In the genomic region with DNA sequence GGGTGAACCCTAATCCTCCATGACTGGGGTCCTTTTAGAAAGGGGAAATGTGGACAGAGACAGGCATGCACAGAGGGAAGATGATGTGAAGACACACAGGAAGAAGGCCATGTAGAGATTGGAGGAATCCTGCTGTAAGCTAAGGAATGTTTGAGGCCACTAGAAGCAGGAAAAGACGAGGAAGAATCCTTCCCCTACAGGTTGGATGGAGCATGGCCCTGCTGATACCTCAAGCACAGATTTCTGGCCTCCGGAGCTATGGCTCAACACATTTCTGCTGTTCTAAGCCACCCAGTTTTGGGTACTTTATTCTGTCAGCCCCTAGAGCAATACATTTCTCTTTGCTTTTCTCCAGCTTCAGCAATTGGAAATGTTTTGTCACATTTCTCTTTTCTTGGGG, we compare ENCODE assay signal across 17 cellular contexts.
DNase-seq lines count a peak whose midpoint lies in the region; ATAC-seq and TF ChIP-seq lines count a peak whose summit lies in the region.
"Had no signal": no experiment of that assay in that cellular context is flagged by ENCODE, and none has a peak within 500 bp of the region (broad histone marks: within the 10 kb centered on the region; RNA-seq: fewer than 3 reads in every experiment).

No MANE protein-coding gene starts in this region.

- H3K79me2 ChIP-seq in neural progenitor cell (ENCODE audit: low read depth), result no peaks in the 10 kb centered on the region

- H3K4me3 Mint-ChIP-seq in HFFc6 (no peak overlapping the region), endodermal cell (no peak overlapping the region), neural progenitor cell (no peak overlapping the region)
- H3K4me3 Mint-ChIP-seq in activated CD8-positive, alpha-beta memory T cell treated with anti-CD3 and anti-CD28 coated beads, Interleukin-2, amount 10 ng/mL, durations not matched to agents 7 days and 5 days, result no peak overlapping the region
- H3K4me3 Mint-ChIP-seq in activated T-cell treated with anti-CD3 and anti-CD28 coated beads, Interleukin-2, amount 50 U/mL, for 72 hours, result no peak overlapping the region

- H3K27me3 ChIP-seq in endodermal cell (ENCODE audit: control insufficient read depth, insufficient read depth, low read length, poor library complexity, severe bottlenecking) (peaks cover 16% of the 10 kb centered on the region), neural progenitor cell (no peaks in the 10 kb centered on the region)
- H3K27me3 ChIP-seq: SJSA1 had no signal

- H3K4me2 ChIP-seq in neural progenitor cell, result no peak overlapping the region

- CTCF ChIA-PET in activated CD8-positive, alpha-beta memory T cell treated with anti-CD3 and anti-CD28 coated beads, Interleukin-2, amount 10 ng/mL, durations not matched to agents 7 days and 5 days (lab: Charles Lee), result no interaction called here

- H3K9me3 Mint-ChIP-seq in HFFc6 (no peaks in the 10 kb centered on the region), endodermal cell (no peaks in the 10 kb centered on the region), neural progenitor cell (no peaks in the 10 kb centered on the region)
- no peaks in the 10 kb centered on the region for H3K9me3 Mint-ChIP-seq in activated CD8-positive, alpha-beta memory T cell treated with anti-CD3 and anti-CD28 coated beads, Interleukin-2, amount 10 ng/mL, durations not matched to agents 7 days and 5 days (ENCODE audit: low read depth)
- H3K9me3 Mint-ChIP-seq in activated T-cell treated with anti-CD3 and anti-CD28 coated beads, Interleukin-2, amount 50 U/mL, for 72 hours, result peaks cover 3 to 5% of the 10 kb centered on the region in 2 donors

- H3K27ac Mint-ChIP-seq in HFFc6, result no peak overlapping the region
- H3K27ac Mint-ChIP-seq in endodermal cell, result no peak overlapping the region
- H3K27ac Mint-ChIP-seq in neural progenitor cell, result peak overlapping the region; percentile 1
- H3K27ac Mint-ChIP-seq in activated CD8-positive, alpha-beta memory T cell treated with anti-CD3 and anti-CD28 coated beads, Interleukin-2, amount 10 ng/mL, durations not matched to agents 7 days and 5 days, result no peak overlapping the region
- H3K27ac Mint-ChIP-seq in activated T-cell treated with anti-CD3 and anti-CD28 coated beads, Interleukin-2, amount 50 U/mL, for 72 hours, result no peak overlapping the region

- H3K9me3 ChIP-seq in endodermal cell (ENCODE audit: control insufficient read depth, low read length) (no peaks in the 10 kb centered on the region), neural progenitor cell (ENCODE audit: low read depth) (no peaks in the 10 kb centered on the region)
- H3K9me3 ChIP-seq: SJSA1 had no signal

- peaks cover 33% of the 10 kb centered on the region for H3K4me1 Mint-ChIP-seq in HFFc6 (ENCODE audit: low read depth)
- H3K4me1 Mint-ChIP-seq in endodermal cell, result no peaks in the 10 kb centered on the region
- peaks cover 12% of the 10 kb centered on the region for H3K4me1 Mint-ChIP-seq in neural progenitor cell
- no peaks in the 10 kb centered on the region for H3K4me1 Mint-ChIP-seq in activated CD8-positive, alpha-beta memory T cell treated with anti-CD3 and anti-CD28 coated beads, Interleukin-2, amount 10 ng/mL, durations not matched to agents 7 days and 5 days
- no peaks in the 10 kb centered on the region for H3K4me1 Mint-ChIP-seq in activated T-cell treated with anti-CD3 and anti-CD28 coated beads, Interleukin-2, amount 50 U/mL, for 72 hours (ENCODE audit: low read depth)

- WGBS in endodermal cell (ENCODE audit: insufficient coverage in 1 of 2, insufficient read length in 1 of 2), 2 experiments, result 68 to 90% methylated on average over 2 of the region's 2 CpGs

- H3K36me3 Mint-ChIP-seq in HFFc6 (ENCODE audit: low read depth) (no peaks in the 10 kb centered on the region), endodermal cell (ENCODE audit: low read depth) (no peaks in the 10 kb centered on the region), neural progenitor cell (no peaks in the 10 kb centered on the region)
- H3K36me3 Mint-ChIP-seq in activated CD8-positive, alpha-beta memory T cell treated with anti-CD3 and anti-CD28 coated beads, Interleukin-2, amount 10 ng/mL, durations not matched to agents 7 days and 5 days, result no peaks in the 10 kb centered on the region
- peaks cover 0 to 3% of the 10 kb centered on the region in 2 donors for H3K36me3 Mint-ChIP-seq in activated T-cell treated with anti-CD3 and anti-CD28 coated beads, Interleukin-2, amount 50 U/mL, for 72 hours (ENCODE audit: insufficient read depth in 2 of 2)

- H3K27ac ChIP-seq in endodermal cell (ENCODE audit: low read depth, low read length) (no peak overlapping the region), neural progenitor cell (no peak overlapping the region)
- H3K27ac ChIP-seq: C4-2B, SJSA1 had no signal

- H3K27me3 Mint-ChIP-seq in HFFc6 (ENCODE audit: insufficient read depth), result peaks cover 23% of the 10 kb centered on the region
- H3K27me3 Mint-ChIP-seq in endodermal cell (ENCODE audit: insufficient read depth), result peaks cover 27% of the 10 kb centered on the region
- H3K27me3 Mint-ChIP-seq in neural progenitor cell (ENCODE audit: insufficient read depth, low read depth), result peaks cover 24% of the 10 kb centered on the region
- H3K27me3 Mint-ChIP-seq in activated CD8-positive, alpha-beta memory T cell treated with anti-CD3 and anti-CD28 coated beads, Interleukin-2, amount 10 ng/mL, durations not matched to agents 7 days and 5 days, result peaks cover 3% of the 10 kb centered on the region
- peaks cover 12% of the 10 kb centered on the region for H3K27me3 Mint-ChIP-seq in activated T-cell treated with anti-CD3 and anti-CD28 coated beads, Interleukin-2, amount 50 U/mL, for 72 hours (ENCODE audit: low read depth)

- H3K4me1 ChIP-seq in endodermal cell (ENCODE audit: control insufficient read depth, insufficient read depth, low read length) (no peaks in the 10 kb centered on the region), neural progenitor cell (peaks cover 10% of the 10 kb centered on the region)

- H3K9ac ChIP-seq in endodermal cell (ENCODE audit: extremely low read depth, low read length, poor library complexity, severe bottlenecking), result no peak overlapping the region
- H3K9ac ChIP-seq in neural progenitor cell, result no peak overlapping the region

- H3F3A ChIP-seq in neural progenitor cell (ENCODE audit: low read depth), result no peaks in the 10 kb centered on the region

- no peaks in the 10 kb centered on the region for H4K20me1 ChIP-seq in neural progenitor cell (ENCODE audit: low read depth)

- no peak for ATAC-seq in activated CD8-positive, alpha-beta memory T cell treated with anti-CD3 and anti-CD28 coated beads, Interleukin-2, amount 10 ng/mL, durations not matched to agents 7 days and 5 days
- no peak for ATAC-seq in HG03565 (IDR thresholded peaks at IDR 0.05; ENCODE audit: unreplicated experiment)
- no peak for ATAC-seq in activated T-cell treated with anti-CD3 and anti-CD28 coated beads, Interleukin-2, amount 50 U/mL, for 72 hours (replicated peaks in 1 of 2)
- ATAC-seq: HCT116 had no signal

- no peaks in the 10 kb centered on the region for H3K36me3 ChIP-seq in endodermal cell (ENCODE audit: control insufficient read depth, insufficient read depth, low read length)
- no peaks in the 10 kb centered on the region for H3K36me3 ChIP-seq in neural progenitor cell
- H3K36me3 ChIP-seq: SJSA1 had no signal

- DNase-seq in HFFc6 (no peak), endodermal cell (peak; percentile 59), neural progenitor cell (ENCODE audit: low spot score) (no peak), GF-D8 (lab: John Stamatoyannopoulos, UW) (no peak)
- no peak for DNase-seq in activated CD8-positive, alpha-beta memory T cell treated with anti-CD3 and anti-CD28 coated beads, Interleukin-2, amount 10 ng/mL, durations not matched to agents 7 days and 5 days
- no peak for DNase-seq in activated T-cell treated with anti-CD3 and anti-CD28 coated beads, Interleukin-2, amount 50 U/mL, for 72 hours
- DNase-seq: EL, MV-4-11, NCI-H1436, NCI-H2029 treated with DMSO at 0.1 percent for 48 hours, NCI-H524, OCI-M1, RPMI8226 had no signal

- H2AFZ ChIP-seq in neural progenitor cell (replicated peaks), result no peak overlapping the region

- TF ChIP-seq CTCF in HFFc6 (IDR thresholded peaks at IDR 0.05), result peak; percentile 24; the same call in 1 of the 2 replicates
- peak; percentile 63 for TF ChIP-seq CTCF in endodermal cell (conservative IDR thresholded peaks at IDR 0.05)
- peak; percentile 37 for TF ChIP-seq CTCF in neural progenitor cell (IDR thresholded peaks at IDR 0.05)

- H3K4me3 ChIP-seq in endodermal cell (ENCODE audit: low read length), result no peak overlapping the region
- no peak overlapping the region for H3K4me3 ChIP-seq in neural progenitor cell
- H3K4me3 ChIP-seq: SJSA1 had no signal
